25 cellular contexts compared by ENCODE assay signal in genomic region chr2:144875996-144876395, GRCh38.
A peak's percentile ranks its signal among the peaks of the same experiment; 100 is the strongest.
DNase-seq lines count a peak whose midpoint lies in the region; ATAC-seq, FAIRE-seq and TF ChIP-seq lines count a peak whose summit lies in the region.
"Had no signal": no experiment of that assay in that cellular context is flagged by ENCODE, and none has a peak within 500 bp of the region (broad histone marks: within the 10 kb centered on the region; RNA-seq: fewer than 3 reads in every experiment).

No MANE protein-coding gene starts in this region.

- no peak for FAIRE-seq in astrocyte (lab: Jason Lieb, UNC)
- FAIRE-seq: GM12892, GM19239, H54 had no signal

- no peaks in the 10 kb centered on the region for H3K27me3 Mint-ChIP-seq in astrocyte (ENCODE audit: low read depth, unreplicated experiment)

- H3K27ac ChIP-seq in left ventricle myocardium inferior (replicated peaks) (peak overlapping the region; percentile 82), astrocyte (ENCODE audit: low read depth, low read length) (no peak overlapping the region)
- H3K27ac ChIP-seq: C4-2B, SJCRH30 had no signal

- H3K27me3 ChIP-seq in left ventricle myocardium inferior (ENCODE audit: low read depth) = no peaks in the 10 kb centered on the region
- no peaks in the 10 kb centered on the region for H3K27me3 ChIP-seq in astrocyte (ENCODE audit: insufficient read depth, low read length)
- H3K27me3 ChIP-seq: SJCRH30 had no signal

- no peaks in the 10 kb centered on the region for H3K36me3 Mint-ChIP-seq in astrocyte (ENCODE audit: low read depth, unreplicated experiment)
- H3K36me3 Mint-ChIP-seq: CD8-positive, alpha-beta T cell had no signal

- intact Hi-C loops in left ventricle myocardium inferior (cut with micrococcal nuclease) = loop anchor here (5.0 to 10.0 kb wide), 2 partner anchors 121 to 351 kb away; partner anchors contain the start of gene ZEB2
- intact Hi-C loops in left cardiac atrium (cut with DNase I) = no loop called here

- H2AFZ ChIP-seq in astrocyte (ENCODE audit: low read depth, low read length) = no peak overlapping the region

- H3K4me3 ChIP-seq in left ventricle myocardium inferior (no peak overlapping the region), astrocyte (ENCODE audit: insufficient read depth, low read depth, low read length) (no peak overlapping the region)
- H3K4me3 ChIP-seq: SJCRH30 had no signal

- H4K20me1 ChIP-seq in astrocyte (ENCODE audit: insufficient read depth, low read length) = no peaks in the 10 kb centered on the region

- TF ChIP-seq CTCF in left ventricle myocardium inferior (IDR thresholded peaks at IDR 0.05; ENCODE audit: borderline replicate concordance) = no peak
- TF ChIP-seq CTCF in astrocyte (IDR thresholded peaks at IDR 0.05; ENCODE audit: insufficient read depth, low read depth, low read length) = no peak

- no peaks in the 10 kb centered on the region for H3K4me1 Mint-ChIP-seq in astrocyte (ENCODE audit: low read depth, unreplicated experiment)

- H3K4me1 ChIP-seq in left ventricle myocardium inferior (peaks cover 5% of the 10 kb centered on the region), astrocyte (ENCODE audit: insufficient read depth, low read length) (no peaks in the 10 kb centered on the region)
- H3K4me1 ChIP-seq: Caco-2, SJCRH30 had no signal

- H3K9ac ChIP-seq in astrocyte (ENCODE audit: low read length) = no peak overlapping the region

- ATAC-seq in left cardiac atrium = no peak
- ATAC-seq: CD8-positive, alpha-beta T cell; PC-3; Right ventricle myocardium inferior had no signal

- H3K36me3 ChIP-seq in left ventricle myocardium inferior = no peaks in the 10 kb centered on the region
- no peaks in the 10 kb centered on the region for H3K36me3 ChIP-seq in astrocyte (ENCODE audit: insufficient read depth, low read length)
- H3K36me3 ChIP-seq: SJCRH30 had no signal

- H3K4me2 ChIP-seq in astrocyte (ENCODE audit: low read length) = no peak overlapping the region

- H3K9me3 ChIP-seq in left ventricle myocardium inferior (replicated peaks) (no peaks in the 10 kb centered on the region), astrocyte (ENCODE audit: insufficient read depth, low read depth, low read length) (no peaks in the 10 kb centered on the region)
- H3K9me3 ChIP-seq: Caco-2, SJCRH30 had no signal

- DNase-seq in left ventricle myocardium inferior (no peak), left cardiac atrium (no peak), astrocyte (ENCODE audit: low read depth) (peak; percentile 34), fibroblast of gingiva (ENCODE audit: low read depth) (peak; percentile 72), NCI-H1436 treated with DMSO at 0.1 percent for 48 hours (lab: John Stamatoyannopoulos, UW) (no peak), RKO (ENCODE audit: low spot score) (no peak), superior temporal gyrus (ENCODE audit: extremely low spot score) (no peak), hippocampal formation (lab: John Stamatoyannopoulos, UW) (no peak)
- DNase-seq: Caco-2; CD8-positive, alpha-beta T cell; NCI-H1092; NCI-H1436; NCI-H187 treated with DMSO at 0.1 percent for 48 hours; NCI-H2107; NCI-H446 treated with DMSO at 0.1 percent for 48 hours; NCI-H526; NCI-H82; NK-92 treated with Interleukin-12 subunit alpha and Interleukin-12 subunit beta, amount 100 ng/mL, for 24 hours; PC-3; SJCRH30 had no signal

- H3K9me3 Mint-ChIP-seq in astrocyte (ENCODE audit: unreplicated experiment) = no peaks in the 10 kb centered on the region
- H3K9me3 Mint-ChIP-seq: CD8-positive, alpha-beta T cell had no signal

- H3K27ac Mint-ChIP-seq in astrocyte (ENCODE audit: unreplicated experiment) = no peak overlapping the region
- H3K27ac Mint-ChIP-seq: CD8-positive, alpha-beta T cell had no signal

- H3K79me2 ChIP-seq in astrocyte (ENCODE audit: insufficient read depth, low read length) = no peaks in the 10 kb centered on the region

- H3K4me3 Mint-ChIP-seq in astrocyte (ENCODE audit: unreplicated experiment) = no peak overlapping the region
- H3K4me3 Mint-ChIP-seq: CD8-positive, alpha-beta T cell had no signal

Comparison
In these comparisons a context has a peak if more than half of its experiments do, and no peak if none do; other contexts are left out.
1. DNase-seq: peak in astrocyte (single experiment) and fibroblast of gingiva (single experiment); none in left ventricle myocardium inferior (single experiment), left cardiac atrium (single experiment), NCI-H1436 treated with DMSO at 0.1 percent for 48 hours (single experiment), RKO (single experiment), superior temporal gyrus (single experiment) and hippocampal formation (0 of 2).